1 cellular context compared by ENCODE assay signal in genomic region chr15:94252906-94253305, GRCh38.
TF ChIP-seq lines count a peak whose summit lies in the region.

No MANE protein-coding gene starts in this region.

TF ChIP-seq in GM23338, 12 proteins besides CTCF, POLR2A, EP300 and RAD21 (continued from another document):
- TF ChIP-seq ZNF462 (CRISPR knock-in tag; IDR thresholded peaks at IDR 0.05) (no peak), ETS1 (IDR thresholded peaks at IDR 0.05) (no peak), ZNF331 (CRISPR knock-in tag; IDR thresholded peaks at IDR 0.05; ENCODE audit: low read depth) (no peak), JUNB (IDR thresholded peaks at IDR 0.05; ENCODE audit: unreplicated experiment) (no peak), CREB1 (CRISPR knock-in tag; IDR thresholded peaks at IDR 0.05; ENCODE audit: low read depth) (no peak), STAT1 (IDR thresholded peaks at IDR 0.05; ENCODE audit: unreplicated experiment) (no peak), NANOG (IDR thresholded peaks at IDR 0.05; ENCODE audit: borderline replicate concordance) (no peak)
